In the genomic region with DNA sequence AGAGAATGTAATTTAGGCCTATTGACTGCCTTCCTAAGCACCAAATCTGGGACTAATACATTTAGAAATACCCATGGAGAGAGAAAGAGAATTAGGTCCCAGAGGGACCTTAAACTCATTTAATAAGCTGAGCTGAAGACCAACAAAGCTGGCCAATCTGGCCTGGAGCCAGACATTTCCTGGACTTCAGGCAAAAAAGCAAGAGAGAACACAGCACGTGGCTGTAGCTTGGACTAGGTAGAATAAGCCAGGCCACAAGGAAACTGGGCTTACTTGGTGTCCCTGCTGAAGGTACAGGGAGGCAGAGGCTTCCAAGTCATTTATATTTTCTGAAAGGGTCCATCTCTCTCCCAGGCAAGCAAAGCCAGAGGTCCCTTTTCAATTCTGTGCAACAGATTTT, we compare ENCODE assay signal across 13 cellular contexts.
DNase-seq lines count a peak whose midpoint lies in the region; ATAC-seq and TF ChIP-seq lines count a peak whose summit lies in the region.
"Had no signal": no experiment of that assay in that cellular context is flagged by ENCODE, and none has a peak within 500 bp of the region (broad histone marks: within the 10 kb centered on the region; RNA-seq: fewer than 3 reads in every experiment).

No MANE protein-coding gene starts in this region.

- TF ChIP-seq EP300 in sigmoid colon (IDR thresholded peaks at IDR 0.05), result no peak

- H2AFZ ChIP-seq in GM23248, result no peak overlapping the region

- H3K27me3 Mint-ChIP-seq in naive thymus-derived CD8-positive, alpha-beta T cell, result peaks cover 12 to 41% (median 25%) of the 10 kb centered on the region in 5 donors

- in situ Hi-C loops in GM23248 (cut with MboI), result no loop called here

- H3K4me1 ChIP-seq in GM23248 (ENCODE audit: insufficient read depth), result no peaks in the 10 kb centered on the region
- peaks cover 0 to 6% (median 0%) of the 10 kb centered on the region in 9 donors for H3K4me1 ChIP-seq in heart right ventricle
- H3K4me1 ChIP-seq in sigmoid colon, result peaks cover 0 to 5% (median 0%) of the 10 kb centered on the region in 4 donors

- H3K4me3 ChIP-seq in GM23248, result no peak overlapping the region
- H3K4me3 ChIP-seq in heart right ventricle, result no peak overlapping the region
- H3K4me3 ChIP-seq in sigmoid colon, result no peak overlapping the region

- TF ChIP-seq CTCF in heart right ventricle (IDR thresholded peaks at IDR 0.05), result no peak
- TF ChIP-seq CTCF in sigmoid colon (IDR thresholded peaks at IDR 0.05), result no peak

- H3K27ac Mint-ChIP-seq in naive thymus-derived CD8-positive, alpha-beta T cell, result no peak overlapping the region
- H3K27ac Mint-ChIP-seq: activated CD4-positive, alpha-beta memory T cell treated with anti-CD3 and anti-CD28 coated beads, Interleukin-2, amount 10 ng/mL, durations not matched to agents 7 days and 5 days; CD4-positive, alpha-beta memory T cell; T-helper 1 cell treated with Interleukin-12 subunit alpha and Interleukin-12 subunit beta and Interleukin-4 antibody, amounts not matched to agents 30 μg/mL and 1 μg/mL, for 36 hours had no signal

- no peaks in the 10 kb centered on the region for H3F3A ChIP-seq in GM23248 (ENCODE audit: insufficient read depth)

- intact Hi-C loops in heart right ventricle (cut with DNase I) (no loop called here), sigmoid colon (cut with DNase I) (no loop called here)

- H3K79me2 ChIP-seq in GM23248 (ENCODE audit: insufficient read depth), result no peaks in the 10 kb centered on the region

- DNase-seq in GM23248 (peak; percentile 2), astrocyte of the hippocampus (ENCODE audit: low read depth, low spot score) (peak; percentile 78), heart right ventricle (peak; percentile 35 to 57), sigmoid colon (peak; percentile 70)
- no peak for DNase-seq in naive thymus-derived CD8-positive, alpha-beta T cell
- DNase-seq in stimulated activated CD8-positive, alpha-beta memory T cell treated with anti-CD3 and anti-CD28 coated beads, Interleukin-4, amount 100 ng/mL, for 48 hours, result no peak
- DNase-seq: activated CD4-positive, alpha-beta memory T cell treated with anti-CD3 and anti-CD28 coated beads, Interleukin-2, amount 10 ng/mL, durations not matched to agents 7 days and 5 days; activated gamma-delta T cell treated with Interleukin-2 at 50 U/mL for 16 hours; CD4-positive, alpha-beta memory T cell; NCI-H1930 had no signal

- no peak overlapping the region for H3K27ac ChIP-seq in GM23248
- H3K27ac ChIP-seq in heart right ventricle, result no peak overlapping the region
- H3K27ac ChIP-seq in sigmoid colon, result no peak overlapping the region

- H3K36me3 ChIP-seq in GM23248 (ENCODE audit: low read depth), result no peaks in the 10 kb centered on the region
- no peaks in the 10 kb centered on the region for H3K36me3 ChIP-seq in heart right ventricle
- H3K36me3 ChIP-seq in sigmoid colon, result no peaks in the 10 kb centered on the region

- H3K4me1 Mint-ChIP-seq in naive thymus-derived CD8-positive, alpha-beta T cell, result no peaks in the 10 kb centered on the region
- H3K4me1 Mint-ChIP-seq: activated CD4-positive, alpha-beta memory T cell treated with anti-CD3 and anti-CD28 coated beads, Interleukin-2, amount 10 ng/mL, durations not matched to agents 7 days and 5 days; CD4-positive, alpha-beta memory T cell had no signal

- peaks cover 0 to 6% (median 0%) of the 10 kb centered on the region in 9 donors for H3K9me3 Mint-ChIP-seq in naive thymus-derived CD8-positive, alpha-beta T cell
- H3K9me3 Mint-ChIP-seq: activated CD4-positive, alpha-beta memory T cell treated with anti-CD3 and anti-CD28 coated beads, Interleukin-2, amount 10 ng/mL, durations not matched to agents 7 days and 5 days; T-helper 1 cell treated with Interleukin-12 subunit alpha and Interleukin-12 subunit beta and Interleukin-4 antibody, amounts not matched to agents 30 μg/mL and 1 μg/mL, for 36 hours had no signal

- no peak for TF ChIP-seq POLR2A in sigmoid colon (IDR thresholded peaks at IDR 0.05)

- no peak overlapping the region for H3K4me3 Mint-ChIP-seq in naive thymus-derived CD8-positive, alpha-beta T cell
- H3K4me3 Mint-ChIP-seq: activated CD4-positive, alpha-beta memory T cell treated with anti-CD3 and anti-CD28 coated beads, Interleukin-2, amount 10 ng/mL, durations not matched to agents 7 days and 5 days; CD4-positive, alpha-beta memory T cell; T-helper 1 cell treated with Interleukin-12 subunit alpha and Interleukin-12 subunit beta and Interleukin-4 antibody, amounts not matched to agents 30 μg/mL and 1 μg/mL, for 36 hours had no signal

- H3K27me3 ChIP-seq in GM23248 (replicated peaks; ENCODE audit: insufficient read depth), result peaks cover 22% of the 10 kb centered on the region; the same call in 1 of the 2 replicates
- H3K27me3 ChIP-seq in heart right ventricle, result no peaks in the 10 kb centered on the region
- no peaks in the 10 kb centered on the region for H3K27me3 ChIP-seq in sigmoid colon

- no peak overlapping the region for H3K4me2 ChIP-seq in GM23248 (ENCODE audit: unreplicated experiment)

- POLR2A ChIA-PET in naive thymus-derived CD8-positive, alpha-beta T cell (lab: Charles Lee), result no interaction called here

- whole genome bisulfite sequencing in GM23248 (ENCODE audit: low coverage in 1 of 2, low lambda C conversion rate in 2 of 2, missing lambda C conversion rate in 2 of 2), 2 experiments, result 7 to 8% methylated on average over 1 of the region's 1 CpG
- WGBS in heart right ventricle, 2 donors, result 0 to 10% methylated on average over 1 of the region's 1 CpG
- 10 to 35% methylated on average over 1 of the region's 1 CpG for WGBS in sigmoid colon, 2 donors

- no peak overlapping the region for H3K9ac ChIP-seq in GM23248

- ATAC-seq in heart right ventricle (peak in 4 of 8 donors; percentile 24 to 46 (median 31)), GM19328 (IDR thresholded peaks at IDR 0.05; ENCODE audit: unreplicated experiment) (no peak), HG02840 (IDR thresholded peaks at IDR 0.05; ENCODE audit: low FRiP score, unreplicated experiment) (no peak)
- ATAC-seq in naive thymus-derived CD8-positive, alpha-beta T cell, result no peak

- H3K9me3 ChIP-seq in GM23248 (ENCODE audit: low read depth) (no peaks in the 10 kb centered on the region), heart right ventricle (no peaks in the 10 kb centered on the region), sigmoid colon (no peaks in the 10 kb centered on the region)

- H3K9me2 ChIP-seq in GM23248 (ENCODE audit: insufficient read depth), result no peaks in the 10 kb centered on the region

- H4K20me1 ChIP-seq in GM23248 (ENCODE audit: insufficient read depth), result no peaks in the 10 kb centered on the region

- no peaks in the 10 kb centered on the region for H3K36me3 Mint-ChIP-seq in naive thymus-derived CD8-positive, alpha-beta T cell
- H3K36me3 Mint-ChIP-seq: CD4-positive, alpha-beta memory T cell had no signal

Comparison
In these comparisons a context has a peak if more than half of its experiments do, and no peak if none do; other contexts are left out.
1. DNase-seq: peak in GM23248 (single experiment), astrocyte of the hippocampus (single experiment), heart right ventricle (2 of 2) and sigmoid colon (single experiment); none in naive thymus-derived CD8-positive, alpha-beta T cell (0 of 10) and stimulated activated CD8-positive, alpha-beta memory T cell treated with anti-CD3 and anti-CD28 coated beads, Interleukin-4, amount 100 ng/mL, for 48 hours (single experiment).